9 cellular contexts compared by ENCODE assay signal in the genomic region with DNA sequence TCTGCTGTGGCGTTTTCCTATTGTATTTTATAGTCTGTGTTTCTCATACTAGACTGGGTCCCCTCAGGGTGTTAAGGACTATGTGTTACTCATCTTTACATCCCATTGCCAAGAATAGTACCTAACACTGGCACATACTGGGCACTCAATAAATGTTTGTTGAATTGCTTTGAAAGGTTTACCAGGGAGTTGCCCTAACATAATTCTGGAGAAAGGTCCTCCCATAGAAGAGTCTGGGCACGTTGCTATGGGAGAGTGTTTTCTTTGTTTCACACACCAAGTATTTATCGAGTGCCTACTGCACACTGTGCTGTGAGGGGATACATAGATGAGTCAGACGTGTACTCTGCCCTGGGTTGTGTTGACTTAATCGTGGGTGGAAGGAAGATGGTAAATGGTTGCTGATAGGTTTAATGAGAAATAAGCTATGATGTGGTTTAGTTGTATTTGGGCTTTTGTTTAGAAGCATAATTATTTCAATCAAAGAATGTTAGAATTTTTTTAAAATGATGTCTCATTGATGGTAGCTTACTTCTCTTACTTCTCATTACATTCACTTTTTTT. TPM values are rescaled to one million over a fixed set of nuclear protein-coding genes. Genes with fewer than 3 reads are reported as not detected.
A peak's percentile ranks its signal among the peaks of the same experiment; 100 is the strongest.
DNase-seq lines count a peak whose midpoint lies in the region; ATAC-seq and TF ChIP-seq lines count a peak whose summit lies in the region.
"Had no signal": no experiment of that assay in that cellular context is flagged by ENCODE, and none has a peak within 500 bp of the region (broad histone marks: within the 10 kb centered on the region; RNA-seq: fewer than 3 reads in every experiment).

No MANE protein-coding gene starts in this region.

- DNase-seq in activated CD4-positive, CD25-positive, alpha-beta regulatory T cell (lab: John Stamatoyannopoulos, UW), result no peak
- peak; percentile 60 for DNase-seq in amniotic epithelial cell (ENCODE audit: low read depth)
- no peak for DNase-seq in omental fat pad (ENCODE audit: low spot score)
- DNase-seq in gastrocnemius medialis, result no peak
- no peak for DNase-seq in sigmoid colon

- TF ChIP-seq CTCF in omental fat pad (IDR thresholded peaks at IDR 0.05) (no peak), gastrocnemius medialis (IDR thresholded peaks at IDR 0.05 in 4 of 5, conservative IDR thresholded peaks at IDR 0.05 in 1 of 5) (no peak), sigmoid colon (IDR thresholded peaks at IDR 0.05) (no peak)

- no peak overlapping the region for H3K4me3 ChIP-seq in gastrocnemius medialis
- H3K4me3 ChIP-seq in sigmoid colon, result no peak overlapping the region

- H3K4me1 ChIP-seq in gastrocnemius medialis (peaks cover 10 to 17% of the 10 kb centered on the region in 2 donors), sigmoid colon (peaks cover 0 to 15% (median 7%) of the 10 kb centered on the region in 4 donors)

- H3K9me3 ChIP-seq in KOPT-K1 (ENCODE audit: insufficient read depth, low read length, poor library complexity, severe bottlenecking) (no peaks in the 10 kb centered on the region), gastrocnemius medialis (no peaks in the 10 kb centered on the region), sigmoid colon (no peaks in the 10 kb centered on the region)

- ATAC-seq in activated CD4-positive, CD25-positive, alpha-beta regulatory T cell treated with anti-CD3 and anti-CD28 coated beads, Interleukin-2, amount 50 U/mL, for 24 hours, result peak; percentile 80 to 87
- ATAC-seq in GM21723 (IDR thresholded peaks at IDR 0.05; ENCODE audit: unreplicated experiment) (peak; percentile 85), omental fat pad (ENCODE audit: low FRiP score) (peak; percentile 87), gastrocnemius medialis (no peak)

- intact Hi-C loops in gastrocnemius medialis (cut with DNase I; ENCODE audit: low total_unique reads), result no loop called here
- intact Hi-C loops in sigmoid colon (cut with DNase I), result no loop called here

- H3K36me3 ChIP-seq in KOPT-K1 (ENCODE audit: insufficient read depth, low read length) (no peaks in the 10 kb centered on the region), gastrocnemius medialis (no peaks in the 10 kb centered on the region), sigmoid colon (no peaks in the 10 kb centered on the region)

- TF ChIP-seq POLR2A in gastrocnemius medialis (IDR thresholded peaks at IDR 0.05) (no peak), sigmoid colon (IDR thresholded peaks at IDR 0.05) (no peak)

- no peak for TF ChIP-seq EP300 in sigmoid colon (IDR thresholded peaks at IDR 0.05)

- WGBS in sigmoid colon, 2 donors, result 15 to 50% methylated on average over 5 of the region's 5 CpGs

- in situ Hi-C loops in gastrocnemius medialis (cut with MboI; ENCODE audit: low sequenced_read_pairs in 4 of 4), result no loop called here

- H3K27ac ChIP-seq in KOPT-K1 (ENCODE audit: low read depth, low read length, poor library complexity, severe bottlenecking) (peak overlapping the region; percentile 70), gastrocnemius medialis (no peak overlapping the region), sigmoid colon (no peak overlapping the region)
- H3K27ac ChIP-seq: C4-2B had no signal

- H3K27me3 ChIP-seq in gastrocnemius medialis (no peaks in the 10 kb centered on the region), sigmoid colon (no peaks in the 10 kb centered on the region)

RNA-seq across cellular contexts. Expression of a gene that starts 42.9 kb away (rescaled TPM):
- total RNA-seq in omental fat pad (100 to 1,000 TPM in 2 of 4 donors, 10 to 100 TPM in 2; 89.4 to 138 (median 103) TPM), gastrocnemius medialis (100 to 1,000 TPM; 142 to 265 (median 197) TPM), sigmoid colon (100 to 1,000 TPM in 1 of 4 donors, 10 to 100 TPM in 3; 61.7 to 100 (median 85.4) TPM)
- polyA plus RNA-seq in sigmoid colon, result 10 to 100 TPM in 2 of 3 donors, 1 to 10 TPM in 1; 7.2 to 16.6 (median 10.9) TPM

Comparison
In these comparisons a context has a peak if more than half of its experiments do, and no peak if none do; other contexts are left out.
1. ATAC-seq: peak in activated CD4-positive, CD25-positive, alpha-beta regulatory T cell treated with anti-CD3 and anti-CD28 coated beads, Interleukin-2, amount 50 U/mL, for 24 hours (2 of 2), GM21723 (single experiment) and omental fat pad (single experiment); none in gastrocnemius medialis (0 of 2).